ENCODE assay signal across 9 cellular contexts in genomic region chr17:34306466-34306865, GRCh38. TPM values are rescaled to one million over a fixed set of nuclear protein-coding genes. Genes with fewer than 3 reads are reported as not detected.
DNase-seq lines count a peak whose midpoint lies in the region; ATAC-seq and TF ChIP-seq lines count a peak whose summit lies in the region.
"Had no signal": no experiment of that assay in that cellular context is flagged by ENCODE, and none has a peak within 500 bp of the region (broad histone marks: within the 10 kb centered on the region; RNA-seq: fewer than 3 reads in every experiment).

No MANE protein-coding gene starts in this region.

- no peak overlapping the region for H3K27ac ChIP-seq in colonic mucosa

- H3K9ac ChIP-seq in colonic mucosa (ENCODE audit: low read depth in 2 of 2, low read length in 2 of 2) = no peak overlapping the region

- TF ChIP-seq EP300 in Ishikawa (IDR thresholded peaks at IDR 0.05; ENCODE audit: borderline replicate concordance) = no peak

- TF ChIP-seq RAD21 in Ishikawa (IDR thresholded peaks at IDR 0.05; ENCODE audit: low read depth) = peak; percentile 30

- H3K36me3 ChIP-seq in colonic mucosa (no peaks in the 10 kb centered on the region), kidney epithelial cell (ENCODE audit: control insufficient read depth, insufficient read depth, low read length) (no peaks in the 10 kb centered on the region)

- no peaks in the 10 kb centered on the region for H3K4me1 ChIP-seq in colonic mucosa

- DNase-seq in A172 (ENCODE audit: low spot score) (peak; percentile 55), colonic mucosa (no peak), kidney epithelial cell (ENCODE audit: low read depth) (no peak), NCI-H1694 (lab: John Stamatoyannopoulos, UW) (no peak), NOMO-1 treated with dmso at 0.1 percent for 144 hours (lab: John Stamatoyannopoulos, UW; ENCODE audit: unreplicated experiment) (no peak)
- DNase-seq in activated CD8-positive, alpha-beta memory T cell treated with anti-CD3 and anti-CD28 coated beads, Interleukin-2, amount 50 U/mL, for 4 hours = no peak
- DNase-seq: CD8-positive, alpha-beta T cell had no signal

- no peaks in the 10 kb centered on the region for H3K9me3 ChIP-seq in colonic mucosa

- no peak overlapping the region for H3K4me3 ChIP-seq in colonic mucosa
- no peak overlapping the region for H3K4me3 ChIP-seq in kidney epithelial cell (ENCODE audit: low read depth, low read length)

- H3K27me3 ChIP-seq in colonic mucosa (no peaks in the 10 kb centered on the region), kidney epithelial cell (ENCODE audit: control insufficient read depth, insufficient read depth, low read length) (no peaks in the 10 kb centered on the region)

- peak; percentile 13 for TF ChIP-seq CTCF in colonic mucosa (IDR thresholded peaks at IDR 0.05)
- peak; percentile 15 for TF ChIP-seq CTCF in kidney epithelial cell (IDR thresholded peaks at IDR 0.05; ENCODE audit: insufficient read depth, low read length, poor library complexity, severe bottlenecking)

- ATAC-seq in GM18858 (IDR thresholded peaks at IDR 0.05; ENCODE audit: unreplicated experiment) = no peak
- ATAC-seq: CD8-positive, alpha-beta T cell had no signal

- intact Hi-C loops in colonic mucosa (cut with DNase I) = no loop called here

TF ChIP-seq in Ishikawa, 13 proteins besides CTCF, POLR2A, EP300 and RAD21:
- no peak for TF ChIP-seq CREB1 (IDR thresholded peaks at IDR 0.05; ENCODE audit: low read depth)
- TF ChIP-seq TCF12 (IDR thresholded peaks at IDR 0.05; ENCODE audit: low read depth) = no peak
- TF ChIP-seq TEAD4 (IDR thresholded peaks at IDR 0.05) = no peak
- no peak for TF ChIP-seq ZBTB7A (IDR thresholded peaks at IDR 0.05; ENCODE audit: low read depth)
- TF ChIP-seq FOXM1 (IDR thresholded peaks at IDR 0.05; ENCODE audit: borderline replicate concordance, low read depth) = no peak
- TF ChIP-seq MAX (IDR thresholded peaks at IDR 0.05) = no peak
- TF ChIP-seq TAF1 (IDR thresholded peaks at IDR 0.05; ENCODE audit: low read depth) = no peak
- no peak for TF ChIP-seq CEBPB (IDR thresholded peaks at IDR 0.05)
- no peak for TF ChIP-seq NFIC (IDR thresholded peaks at IDR 0.05)
- no peak for TF ChIP-seq EGR1 (IDR thresholded peaks at IDR 0.05)
- no peak for TF ChIP-seq REST (IDR thresholded peaks at IDR 0.05; ENCODE audit: low read depth)
- no peak for TF ChIP-seq USF1 (IDR thresholded peaks at IDR 0.05)
- TF ChIP-seq YY1 (IDR thresholded peaks at IDR 0.05; ENCODE audit: low read depth) = no peak

RNA-seq across cellular contexts. Expression of gene CCL8, which starts 12.8 kb away (rescaled TPM):
- not detected in 2 replicates for total RNA-seq in A172 (2014; rRNA removed; shearing (Covaris generic))
- total RNA-seq in colonic mucosa (1 to 10 TPM in 1 of 2 donors, under 1 TPM in 1; 0.94 to 5.9 TPM), kidney epithelial cell (not detected in 2 replicates)
- total RNA-seq: CD8-positive, alpha-beta T cell had no signal

RNA-seq across cellular contexts. Expression of gene CCL11, which starts 20.9 kb away (rescaled TPM):
- not detected in 2 replicates for total RNA-seq in A172 (2014; rRNA removed; shearing (Covaris generic))
- total RNA-seq in colonic mucosa (10 to 100 TPM in 1 of 2 donors, under 1 TPM in 1; 0.25 to 10.9 TPM), kidney epithelial cell (not detected in 2 replicates)
- total RNA-seq: CD8-positive, alpha-beta T cell had no signal

RNA-seq across cellular contexts. Expression of gene CCL7, which starts 36.4 kb away (rescaled TPM):
- not detected in 2 replicates for total RNA-seq in A172 (2014; rRNA removed; shearing (Covaris generic))
- total RNA-seq in colonic mucosa (under 1 TPM in 1 of 2 donors, not detected in 1; 0.72 TPM), kidney epithelial cell (not detected in 2 replicates)
- total RNA-seq: CD8-positive, alpha-beta T cell had no signal

RNA-seq across cellular contexts. Expression of gene CCL13, which starts 49.8 kb away (rescaled TPM):
- not detected in 2 replicates for total RNA-seq in A172 (2014; rRNA removed; shearing (Covaris generic))
- total RNA-seq in colonic mucosa (1 to 10 TPM in 1 of 2 donors, under 1 TPM in 1; 0.82 to 4.9 TPM), kidney epithelial cell (not detected in 2 replicates)
- total RNA-seq: CD8-positive, alpha-beta T cell had no signal

RNA-seq across cellular contexts. Expression of gene CCL2, which starts 51.4 kb away (rescaled TPM):
- 26.2 and 27.3 TPM in 2 replicates for total RNA-seq in A172 (2014; rRNA removed; shearing (Covaris generic))
- total RNA-seq in colonic mucosa (10 to 100 TPM in 1 of 2 donors, 1 to 10 TPM in 1; 4.2 to 96.2 TPM), kidney epithelial cell (14.3 and 25.8 TPM in 2 replicates)
- total RNA-seq: CD8-positive, alpha-beta T cell had no signal
